Comparison of ENCODE assay signal across 8 cellular contexts in genomic region chr5:178120661-178121357, GRCh38. TPM values are rescaled to one million over a fixed set of nuclear protein-coding genes. Genes with fewer than 3 reads are reported as not detected.
DNase-seq lines count a peak whose midpoint lies in the region; ATAC-seq and TF ChIP-seq lines count a peak whose summit lies in the region.

No MANE protein-coding gene starts in this region.

- H3K9me3 ChIP-seq in CD4-positive, alpha-beta T cell (ENCODE audit: control insufficient read depth, low read length) = no peaks in the 10 kb centered on the region
- H3K9me3 ChIP-seq in muscle layer of duodenum (ENCODE audit: control insufficient read depth in 1 of 2, low read length in 2 of 2) = no peaks in the 10 kb centered on the region

- no peak overlapping the region for H3K27ac ChIP-seq in CD4-positive, alpha-beta T cell (ENCODE audit: low read depth, low read length)
- H3K27ac ChIP-seq in dorsolateral prefrontal cortex = peak overlapping the region in 49 of 59 donors; percentile 19 to 85 (median 66)
- H3K27ac ChIP-seq in muscle layer of duodenum (ENCODE audit: low read length) = no peak overlapping the region

- H3K4me3 ChIP-seq in dorsolateral prefrontal cortex = peak overlapping the region in 48 of 59 donors; percentile 4 to 55 (median 32)
- H3K4me3 ChIP-seq in muscle layer of duodenum (ENCODE audit: low read depth in 1 of 2, low read length in 2 of 2) = peak overlapping the region; percentile 37 to 51

- intact Hi-C loops in CD4-positive, alpha-beta T cell (cut with DNase I, micrococcal nuclease) = loop anchor here (1.0 to 2.0 kb wide), 2 partner anchors 25 to 26 kb away; no protein-coding TSS in a partner anchor
- intact Hi-C loops in dorsolateral prefrontal cortex (cut with DNase I) = no loop called here

- no peaks in the 10 kb centered on the region for H3K9me3 Mint-ChIP-seq in CD4-positive, alpha-beta T cell
- H3K9me3 Mint-ChIP-seq in activated CD4-positive, alpha-beta T cell treated with anti-CD3 and anti-CD28 coated beads, Interleukin-2, amount 10 ng/mL, durations not matched to agents 7 days and 5 days = no peaks in the 10 kb centered on the region
- no peaks in the 10 kb centered on the region for H3K9me3 Mint-ChIP-seq in stimulated activated naive B cell treated with anti-CD40 and anti-IgM and Interleukin-4, amounts not matched to agents 10 μg/mL and 1 μg/mL and 100 μg/mL, for 72 hours

- ATAC-seq in CD4-positive, alpha-beta T cell (ENCODE audit: poor library complexity) = peak; percentile 92
- ATAC-seq in GM19351 (IDR thresholded peaks at IDR 0.05; ENCODE audit: unreplicated experiment) = peak; percentile 79
- ATAC-seq in HG03439 (IDR thresholded peaks at IDR 0.05; ENCODE audit: unreplicated experiment) = peak; percentile 80
- ATAC-seq in stimulated activated naive B cell treated with anti-CD40 and anti-IgM and Interleukin-4, amounts not matched to agents 10 μg/mL and 1 μg/mL and 100 μg/mL, for 72 hours (replicated peaks) = peak; percentile 79 to 80

- no peaks in the 10 kb centered on the region for H3K36me3 ChIP-seq in muscle layer of duodenum (ENCODE audit: control insufficient read depth in 1 of 2, insufficient read depth in 2 of 2, low read length in 2 of 2)

- H3K27ac Mint-ChIP-seq in CD4-positive, alpha-beta T cell = peak overlapping the region; percentile 72
- peak overlapping the region; percentile 25 for H3K27ac Mint-ChIP-seq in activated CD4-positive, alpha-beta T cell treated with anti-CD3 and anti-CD28 coated beads, Interleukin-2, amount 10 ng/mL, durations not matched to agents 7 days and 5 days
- peak overlapping the region; percentile 62 for H3K27ac Mint-ChIP-seq in stimulated activated naive B cell treated with anti-CD40 and anti-IgM and Interleukin-4, amounts not matched to agents 10 μg/mL and 1 μg/mL and 100 μg/mL, for 72 hours

- H3K36me3 Mint-ChIP-seq in CD4-positive, alpha-beta T cell (ENCODE audit: low read depth) = no peaks in the 10 kb centered on the region
- no peaks in the 10 kb centered on the region for H3K36me3 Mint-ChIP-seq in activated CD4-positive, alpha-beta T cell treated with anti-CD3 and anti-CD28 coated beads, Interleukin-2, amount 10 ng/mL, durations not matched to agents 7 days and 5 days (ENCODE audit: low read depth)
- peaks cover 18 to 27% of the 10 kb centered on the region in 2 donors for H3K36me3 Mint-ChIP-seq in stimulated activated naive B cell treated with anti-CD40 and anti-IgM and Interleukin-4, amounts not matched to agents 10 μg/mL and 1 μg/mL and 100 μg/mL, for 72 hours

- H3K27me3 ChIP-seq in CD4-positive, alpha-beta T cell (ENCODE audit: control insufficient read depth, insufficient read depth, low read length) = peaks cover 4% of the 10 kb centered on the region
- H3K27me3 ChIP-seq in dorsolateral prefrontal cortex (peaks cover 0 to 22% (median 2%) of the 10 kb centered on the region in 45 donors), muscle layer of duodenum (ENCODE audit: low read depth, low read length) (peaks cover 12% of the 10 kb centered on the region)

- peak; percentile 80 to 92 (median 87) for DNase-seq in CD4-positive, alpha-beta T cell
- peak; percentile 77 for DNase-seq in NCI-H510A treated with DMSO at 0.1 percent for 48 hours (lab: John Stamatoyannopoulos, UW)
- DNase-seq in activated CD4-positive, alpha-beta T cell treated with anti-CD3 and anti-CD28 coated beads, Interleukin-2, amount 10 ng/mL, durations not matched to agents 7 days and 5 days = peak; percentile 90
- peak; percentile 47 to 92 (median 74) for DNase-seq in dorsolateral prefrontal cortex
- DNase-seq in stimulated activated naive B cell treated with anti-CD40 and anti-IgM and Interleukin-4, amounts not matched to agents 10 μg/mL and 1 μg/mL and 100 μg/mL, for 72 hours = peak; percentile 79

- peaks cover 30% of the 10 kb centered on the region for H3K4me1 Mint-ChIP-seq in CD4-positive, alpha-beta T cell (ENCODE audit: low read depth)
- H3K4me1 Mint-ChIP-seq in activated CD4-positive, alpha-beta T cell treated with anti-CD3 and anti-CD28 coated beads, Interleukin-2, amount 10 ng/mL, durations not matched to agents 7 days and 5 days = peaks cover 25% of the 10 kb centered on the region
- peaks cover 51 to 82% of the 10 kb centered on the region in 2 donors for H3K4me1 Mint-ChIP-seq in stimulated activated naive B cell treated with anti-CD40 and anti-IgM and Interleukin-4, amounts not matched to agents 10 μg/mL and 1 μg/mL and 100 μg/mL, for 72 hours

- H3K27me3 Mint-ChIP-seq in CD4-positive, alpha-beta T cell = no peaks in the 10 kb centered on the region
- H3K27me3 Mint-ChIP-seq in activated CD4-positive, alpha-beta T cell treated with anti-CD3 and anti-CD28 coated beads, Interleukin-2, amount 10 ng/mL, durations not matched to agents 7 days and 5 days = peaks cover 4% of the 10 kb centered on the region
- no peaks in the 10 kb centered on the region for H3K27me3 Mint-ChIP-seq in stimulated activated naive B cell treated with anti-CD40 and anti-IgM and Interleukin-4, amounts not matched to agents 10 μg/mL and 1 μg/mL and 100 μg/mL, for 72 hours

- peak; percentile 73 for TF ChIP-seq CTCF in CD4-positive, alpha-beta T cell (IDR thresholded peaks at IDR 0.05)
- peak in 46 of 56 donors; percentile 9 to 56 (median 36) for TF ChIP-seq CTCF in dorsolateral prefrontal cortex (IDR thresholded peaks at IDR 0.05 in 54 of 56, conservative IDR thresholded peaks at IDR 0.05 in 2 of 56; ENCODE audit: low read depth in 1 of 56, partially characterized antibody in 56 of 56)

- POLR2A ChIA-PET in CD4-positive, alpha-beta T cell (lab: Charles Lee) = interaction anchor here (0.6 to 2.4 kb wide), 13 partner anchors 10 to 1786 kb away, joined by 3 to 14 read pairs (median 4); partner anchors contain the start of genes HNRNPAB, NHP2 and RMND5B
- POLR2A ChIA-PET in activated CD4-positive, alpha-beta T cell treated with anti-CD3 and anti-CD28 coated beads, Interleukin-2, amount 10 ng/mL, durations not matched to agents 7 days and 5 days (lab: Charles Lee) = no interaction called here

- peak overlapping the region; percentile 76 for H3K4me3 Mint-ChIP-seq in CD4-positive, alpha-beta T cell
- H3K4me3 Mint-ChIP-seq in activated CD4-positive, alpha-beta T cell treated with anti-CD3 and anti-CD28 coated beads, Interleukin-2, amount 10 ng/mL, durations not matched to agents 7 days and 5 days = peak overlapping the region; percentile 38
- H3K4me3 Mint-ChIP-seq in stimulated activated naive B cell treated with anti-CD40 and anti-IgM and Interleukin-4, amounts not matched to agents 10 μg/mL and 1 μg/mL and 100 μg/mL, for 72 hours = peak overlapping the region; percentile 66 to 73

- peaks cover 3 to 30% of the 10 kb centered on the region in 2 donors for H3K4me1 ChIP-seq in muscle layer of duodenum (ENCODE audit: control insufficient read depth in 1 of 2, insufficient read depth in 2 of 2, low read length in 2 of 2)

- CTCF ChIA-PET in CD4-positive, alpha-beta T cell (lab: Charles Lee) = interaction anchor here (0.6 to 2.2 kb wide), 17 partner anchors 9 to 112 kb away, joined by 3 to 17 read pairs (median 4); partner anchors contain the start of genes HNRNPAB, NHP2, PHYKPL and RMND5B
- CTCF ChIA-PET in activated CD4-positive, alpha-beta T cell treated with anti-CD3 and anti-CD28 coated beads, Interleukin-2, amount 10 ng/mL, durations not matched to agents 7 days and 5 days (lab: Charles Lee) = interaction anchor here (0.6 to 3.7 kb wide), 17 partner anchors 9 to 84 kb away, joined by 3 to 39 read pairs (median 5); partner anchors contain the start of genes HNRNPAB, NHP2 and RMND5B

RNA-seq across cellular contexts. Expression of gene N4BP3, which starts 7.5 kb away (rescaled TPM):
- total RNA-seq in CD4-positive, alpha-beta T cell = 1 to 10 TPM; 3.8 to 4.3 TPM
- total RNA-seq in activated CD4-positive, alpha-beta T cell treated with anti-CD3 and anti-CD28 coated beads, Interleukin-2, amount 10 ng/mL, durations not matched to agents 7 days and 5 days = 1 to 10 TPM; 1.3 to 1.5 TPM
- total RNA-seq in dorsolateral prefrontal cortex = 10 to 100 TPM in 30 of 120 experiments, 1 to 10 TPM in 90; 2.7 to 13.4 (median 8.4) TPM

RNA-seq across cellular contexts. Expression of gene RMND5B, which starts 10.0 kb away (rescaled TPM):
- total RNA-seq in CD4-positive, alpha-beta T cell = 10 to 100 TPM; 12.0 to 13.8 TPM
- total RNA-seq in activated CD4-positive, alpha-beta T cell treated with anti-CD3 and anti-CD28 coated beads, Interleukin-2, amount 10 ng/mL, durations not matched to agents 7 days and 5 days = 10 to 100 TPM; 21.4 to 22.7 TPM
- 10 to 100 TPM; 30.6 to 55.2 (median 42.7) TPM for total RNA-seq in dorsolateral prefrontal cortex

RNA-seq across cellular contexts. Expression of gene NHP2, which starts 32.9 kb away (rescaled TPM):
- 10 to 100 TPM; 42.2 to 44.5 TPM for total RNA-seq in CD4-positive, alpha-beta T cell
- total RNA-seq in activated CD4-positive, alpha-beta T cell treated with anti-CD3 and anti-CD28 coated beads, Interleukin-2, amount 10 ng/mL, durations not matched to agents 7 days and 5 days = 100 to 1,000 TPM; 145 TPM
- total RNA-seq in dorsolateral prefrontal cortex = 100 to 1,000 TPM in 35 of 120 experiments, 10 to 100 TPM in 85; 65.7 to 132 (median 91.9) TPM

Comparison
In these comparisons a context has a peak if more than half of its experiments do, and no peak if none do; other contexts are left out.
1. H3K27ac ChIP-seq: peak in dorsolateral prefrontal cortex (49 of 59); none in CD4-positive, alpha-beta T cell (single experiment) and muscle layer of duodenum (single experiment).
2. intact Hi-C loops: an anchor here in CD4-positive, alpha-beta T cell (1.0 to 2.0 kb wide); none called in dorsolateral prefrontal cortex.
3. Peak in every context shown above with its lines, with median percentiles within 50 percentile points of each other: ATAC-seq, DNase-seq, H3K27ac Mint-ChIP-seq and H3K4me3 Mint-ChIP-seq.